ENCODE assay signal across 8 cellular contexts in the genomic region with DNA sequence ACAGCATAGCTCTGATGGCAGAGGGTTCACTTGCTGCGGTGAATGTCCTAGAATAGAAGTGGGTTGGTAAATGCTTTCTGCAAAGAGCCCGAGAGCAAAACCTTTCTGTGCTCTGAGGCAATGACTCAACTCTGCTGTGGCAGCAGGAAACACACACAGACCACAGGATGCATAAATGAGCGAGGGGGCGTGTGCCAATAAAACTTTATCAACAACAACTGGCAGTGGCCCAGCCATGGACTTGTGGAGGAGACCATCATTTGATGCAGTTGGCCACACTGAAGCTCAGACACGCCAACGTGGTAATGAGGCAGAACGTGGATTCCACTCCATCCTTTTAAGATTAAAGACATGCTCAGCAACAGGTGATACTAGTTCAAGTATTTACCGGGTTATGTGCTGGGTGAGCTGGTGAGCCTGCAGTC. TPM values are rescaled to one million over a fixed set of nuclear protein-coding genes. Genes with fewer than 3 reads are reported as not detected.
DNase-seq lines count a peak whose midpoint lies in the region; ATAC-seq and TF ChIP-seq lines count a peak whose summit lies in the region.

No MANE protein-coding gene starts in this region.

- no peaks in the 10 kb centered on the region for H3K27me3 Mint-ChIP-seq in activated T-cell treated with anti-CD3 and anti-CD28 coated beads, Interleukin-2, amount 50 U/mL, for 24 hours

- no peaks in the 10 kb centered on the region for H3K9me3 Mint-ChIP-seq in activated T-cell treated with anti-CD3 and anti-CD28 coated beads, Interleukin-2, amount 50 U/mL, for 24 hours

- peak; percentile 39 for DNase-seq in OCI-M1 (lab: John Stamatoyannopoulos, UW)
- DNase-seq in activated T-cell treated with anti-CD3 and anti-CD28 coated beads, Interleukin-2, amount 50 U/mL, for 24 hours, result peak; percentile 81
- peak; percentile 27 for DNase-seq in kidney glomerular epithelial cell (lab: John Stamatoyannopoulos, UW)
- DNase-seq in stimulated activated CD8-positive, alpha-beta memory T cell treated with anti-CD3 and anti-CD28 coated beads, Interleukin-7, amount 100 ng/mL, for 4 hours (ENCODE audit: low read depth in 2 of 2), result peak; percentile 58 to 71
- no peak for DNase-seq in vagina (ENCODE audit: extremely low spot score in 2 of 2)
- DNase-seq in Right ventricle myocardium inferior (ENCODE audit: missing footprints), result no peak

- H3K27ac ChIP-seq in vagina, result no peak overlapping the region

- no peak for TF ChIP-seq CTCF in vagina (IDR thresholded peaks at IDR 0.05)

- intact Hi-C loops in vagina (cut with DNase I), result no loop called here
- intact Hi-C loops in Right ventricle myocardium inferior (cut with DNase I), result no loop called here

- ATAC-seq in GM18858 (IDR thresholded peaks at IDR 0.05; ENCODE audit: unreplicated experiment), result peak; percentile 99
- ATAC-seq in HG02885 (IDR thresholded peaks at IDR 0.05; ENCODE audit: poor library complexity, unreplicated experiment), result peak; percentile 95
- no peak for ATAC-seq in Right ventricle myocardium inferior

- no peaks in the 10 kb centered on the region for H3K27me3 ChIP-seq in vagina

- H3K4me1 ChIP-seq in vagina, result peaks cover 7% of the 10 kb centered on the region

- H3K4me3 ChIP-seq in vagina, result no peak overlapping the region

- peaks cover 88% of the 10 kb centered on the region for H3K4me1 Mint-ChIP-seq in activated T-cell treated with anti-CD3 and anti-CD28 coated beads, Interleukin-2, amount 50 U/mL, for 24 hours (ENCODE audit: low read depth)

- peak overlapping the region; percentile 67 for H3K4me3 Mint-ChIP-seq in activated T-cell treated with anti-CD3 and anti-CD28 coated beads, Interleukin-2, amount 50 U/mL, for 24 hours

- no peaks in the 10 kb centered on the region for H3K9me3 ChIP-seq in vagina

- TF ChIP-seq POLR2A in vagina (IDR thresholded peaks at IDR 0.05), result no peak

- H3K36me3 ChIP-seq in vagina, result peaks cover 0 to 11% of the 10 kb centered on the region in 2 donors

- H3K36me3 Mint-ChIP-seq in activated T-cell treated with anti-CD3 and anti-CD28 coated beads, Interleukin-2, amount 50 U/mL, for 24 hours (ENCODE audit: low read depth), result peaks cover 39% of the 10 kb centered on the region

- peak overlapping the region; percentile 97 for H3K27ac Mint-ChIP-seq in activated T-cell treated with anti-CD3 and anti-CD28 coated beads, Interleukin-2, amount 50 U/mL, for 24 hours

RNA-seq across cellular contexts. Expression of a gene that starts 6.8 kb away (rescaled TPM):
- total RNA-seq in vagina, result 50.1 TPM
- total RNA-seq in Right ventricle myocardium inferior, result 62.3 TPM

RNA-seq across cellular contexts. Expression of a gene that starts 8.4 kb away (rescaled TPM):
- 26.8 TPM for total RNA-seq in vagina
- 134 TPM for total RNA-seq in Right ventricle myocardium inferior

Comparison
In these comparisons a context has a peak if more than half of its experiments do, and no peak if none do; other contexts are left out.
1. DNase-seq: peak in OCI-M1 (single experiment), activated T-cell treated with anti-CD3 and anti-CD28 coated beads, Interleukin-2, amount 50 U/mL, for 24 hours (single experiment), kidney glomerular epithelial cell (single experiment) and stimulated activated CD8-positive, alpha-beta memory T cell treated with anti-CD3 and anti-CD28 coated beads, Interleukin-7, amount 100 ng/mL, for 4 hours (2 of 2); none in vagina (0 of 2) and Right ventricle myocardium inferior (single experiment).